In the genomic region with DNA sequence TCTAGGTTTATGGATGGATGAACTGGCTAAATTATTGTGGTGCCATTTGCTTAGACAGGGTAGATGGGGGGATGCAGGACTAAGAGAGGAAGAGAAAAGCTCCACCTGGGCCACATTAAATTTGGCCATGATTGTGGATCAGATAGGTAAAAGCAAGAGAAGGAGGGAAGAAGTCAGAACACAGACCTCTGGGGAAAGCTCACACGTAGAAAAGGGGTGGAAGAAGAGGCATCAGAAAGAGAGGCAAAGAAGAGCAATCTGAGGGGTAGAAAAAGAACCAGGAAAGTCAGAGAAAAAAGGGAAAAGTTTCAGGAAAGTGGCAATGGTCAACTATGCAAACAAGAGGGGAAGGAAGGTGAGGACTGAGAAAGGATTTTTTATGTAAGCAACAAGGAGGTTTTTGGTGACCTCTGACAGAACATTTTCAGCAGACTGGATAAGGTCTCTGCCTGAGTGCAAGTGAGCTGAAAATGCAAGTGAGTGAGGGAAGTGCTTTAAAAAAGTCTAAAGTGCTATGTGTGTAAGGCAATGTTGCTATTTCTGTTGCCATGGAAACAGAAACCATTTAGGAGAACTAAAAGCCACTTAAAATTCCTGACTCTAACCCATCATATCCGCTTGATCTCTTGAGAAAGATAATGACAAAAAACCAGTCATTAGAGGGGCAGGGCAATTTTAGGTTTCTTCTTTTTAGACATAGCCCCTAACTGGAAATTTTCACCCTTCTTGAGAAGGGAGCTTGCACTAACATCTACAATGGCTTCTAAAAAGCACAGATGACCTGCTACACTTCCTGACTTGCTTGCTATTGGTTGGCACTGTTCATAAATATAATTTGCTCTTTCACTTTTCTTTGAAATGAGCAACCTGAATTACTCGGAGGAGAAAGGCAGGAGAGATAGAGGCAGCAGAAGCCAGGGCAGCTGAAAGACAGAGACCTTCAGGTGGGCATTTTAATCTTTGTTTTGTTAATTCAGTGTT, we compare ENCODE assay signal across 8 cellular contexts. TPM values are rescaled to one million over a fixed set of nuclear protein-coding genes. Genes with fewer than 3 reads are reported as not detected.
DNase-seq lines count a peak whose midpoint lies in the region; ATAC-seq and TF ChIP-seq lines count a peak whose summit lies in the region.

A gene with protein sequence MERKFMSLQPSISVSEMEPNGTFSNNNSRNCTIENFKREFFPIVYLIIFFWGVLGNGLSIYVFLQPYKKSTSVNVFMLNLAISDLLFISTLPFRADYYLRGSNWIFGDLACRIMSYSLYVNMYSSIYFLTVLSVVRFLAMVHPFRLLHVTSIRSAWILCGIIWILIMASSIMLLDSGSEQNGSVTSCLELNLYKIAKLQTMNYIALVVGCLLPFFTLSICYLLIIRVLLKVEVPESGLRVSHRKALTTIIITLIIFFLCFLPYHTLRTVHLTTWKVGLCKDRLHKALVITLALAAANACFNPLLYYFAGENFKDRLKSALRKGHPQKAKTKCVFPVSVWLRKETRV (plus strand): TSS at position 856 of the 981 bp plus-strand sequence. CDS start 52,889 bp downstream, outside the sequence.

- H3K4me3 Mint-ChIP-seq in activated CD8-positive, alpha-beta memory T cell treated with anti-CD3 and anti-CD28 coated beads, Interleukin-2, amount 10 ng/mL, durations not matched to agents 7 days and 5 days = peak within 1 kb of the TSS; percentile 77
- H3K4me3 Mint-ChIP-seq in activated CD8-positive, alpha-beta T cell treated with anti-CD3 and anti-CD28 coated beads, Interleukin-2, amount 10 ng/mL, durations not matched to agents 7 days and 5 days = peak within 1 kb of the TSS; percentile 71
- H3K4me3 Mint-ChIP-seq in immature natural killer cell = peak within 1 kb of the TSS; percentile 83 to 89 (median 87)

- no peak for DNase-seq in activated CD8-positive, alpha-beta memory T cell treated with anti-CD3 and anti-CD28 coated beads, Interleukin-2, amount 10 ng/mL, durations not matched to agents 7 days and 5 days
- no peak for DNase-seq in activated CD8-positive, alpha-beta memory T cell treated with anti-CD3 and anti-CD28 coated beads for 24 hours
- peak; percentile 48 for DNase-seq in activated CD8-positive, alpha-beta T cell treated with anti-CD3 and anti-CD28 coated beads, Interleukin-2, amount 10 ng/mL, durations not matched to agents 7 days and 5 days
- peak; percentile 71 to 80 (median 76) for DNase-seq in immature natural killer cell
- no peak for DNase-seq in upper lobe of right lung
- no peak for DNase-seq in DMS 273 treated with DMSO at 0.1 percent for 48 hours (lab: John Stamatoyannopoulos, UW)
- DNase-seq in NCI-H128 (lab: John Stamatoyannopoulos, UW; ENCODE audit: unreplicated experiment) = no peak

- peaks cover 22% of the 10 kb centered on the region for H3K4me1 Mint-ChIP-seq in activated CD8-positive, alpha-beta memory T cell treated with anti-CD3 and anti-CD28 coated beads, Interleukin-2, amount 10 ng/mL, durations not matched to agents 7 days and 5 days
- H3K4me1 Mint-ChIP-seq in activated CD8-positive, alpha-beta T cell treated with anti-CD3 and anti-CD28 coated beads, Interleukin-2, amount 10 ng/mL, durations not matched to agents 7 days and 5 days (ENCODE audit: low read depth) = peaks cover 26% of the 10 kb centered on the region
- peaks cover 30 to 52% of the 10 kb centered on the region in 2 donors for H3K4me1 Mint-ChIP-seq in immature natural killer cell

- H3K9me3 Mint-ChIP-seq in activated CD8-positive, alpha-beta memory T cell treated with anti-CD3 and anti-CD28 coated beads, Interleukin-2, amount 10 ng/mL, durations not matched to agents 7 days and 5 days (ENCODE audit: low read depth) = no peaks in the 10 kb centered on the region
- no peaks in the 10 kb centered on the region for H3K9me3 Mint-ChIP-seq in activated CD8-positive, alpha-beta T cell treated with anti-CD3 and anti-CD28 coated beads, Interleukin-2, amount 10 ng/mL, durations not matched to agents 7 days and 5 days (ENCODE audit: insufficient read depth)
- no peaks in the 10 kb centered on the region for H3K9me3 Mint-ChIP-seq in immature natural killer cell

- peak; percentile 88 for ATAC-seq in activated CD8-positive, alpha-beta memory T cell treated with anti-CD3 and anti-CD28 coated beads, Interleukin-2, amount 10 ng/mL, durations not matched to agents 7 days and 5 days
- ATAC-seq in HG03460 (IDR thresholded peaks at IDR 0.05; ENCODE audit: unreplicated experiment) (peak; percentile 73), upper lobe of right lung (peak; percentile 78)
- ATAC-seq in activated CD8-positive, alpha-beta T cell treated with anti-CD3 and anti-CD28 coated beads, Interleukin-2, amount 10 ng/mL, durations not matched to agents 7 days and 5 days = peak; percentile 89

- H3K27me3 ChIP-seq in upper lobe of right lung = no peaks in the 10 kb centered on the region

- POLR2A ChIA-PET in activated CD8-positive, alpha-beta T cell treated with anti-CD3 and anti-CD28 coated beads, Interleukin-2, amount 10 ng/mL, durations not matched to agents 7 days and 5 days (lab: Charles Lee) = interaction anchor here (0.7 to 1.1 kb wide), 4 partner anchors 78 to 791 kb away, joined by 3 to 6 read pairs (median 3); no protein-coding TSS in a partner anchor

- intact Hi-C loops in upper lobe of right lung (cut with DNase I) = no loop called here

- peak within 1 kb of the TSS; percentile 81 for H3K27ac Mint-ChIP-seq in activated CD8-positive, alpha-beta memory T cell treated with anti-CD3 and anti-CD28 coated beads, Interleukin-2, amount 10 ng/mL, durations not matched to agents 7 days and 5 days
- peak within 1 kb of the TSS; percentile 73 for H3K27ac Mint-ChIP-seq in activated CD8-positive, alpha-beta T cell treated with anti-CD3 and anti-CD28 coated beads, Interleukin-2, amount 10 ng/mL, durations not matched to agents 7 days and 5 days
- peak within 1 kb of the TSS; percentile 84 to 93 (median 88) for H3K27ac Mint-ChIP-seq in immature natural killer cell

- no peak for TF ChIP-seq CTCF in upper lobe of right lung (IDR thresholded peaks at IDR 0.05)

- peak within 1 kb of the TSS; percentile 56 for H3K27ac ChIP-seq in upper lobe of right lung

- no peaks in the 10 kb centered on the region for H3K36me3 Mint-ChIP-seq in activated CD8-positive, alpha-beta memory T cell treated with anti-CD3 and anti-CD28 coated beads, Interleukin-2, amount 10 ng/mL, durations not matched to agents 7 days and 5 days
- H3K36me3 Mint-ChIP-seq in activated CD8-positive, alpha-beta T cell treated with anti-CD3 and anti-CD28 coated beads, Interleukin-2, amount 10 ng/mL, durations not matched to agents 7 days and 5 days (ENCODE audit: low read depth) = no peaks in the 10 kb centered on the region
- H3K36me3 Mint-ChIP-seq in immature natural killer cell = no peaks in the 10 kb centered on the region

- H3K27me3 Mint-ChIP-seq in activated CD8-positive, alpha-beta memory T cell treated with anti-CD3 and anti-CD28 coated beads, Interleukin-2, amount 10 ng/mL, durations not matched to agents 7 days and 5 days = no peaks in the 10 kb centered on the region
- H3K27me3 Mint-ChIP-seq in activated CD8-positive, alpha-beta T cell treated with anti-CD3 and anti-CD28 coated beads, Interleukin-2, amount 10 ng/mL, durations not matched to agents 7 days and 5 days (ENCODE audit: low read depth) = no peaks in the 10 kb centered on the region
- H3K27me3 Mint-ChIP-seq in immature natural killer cell (ENCODE audit: low read depth in 3 of 3) = peaks cover 2 to 7% (median 5%) of the 10 kb centered on the region in 3 donors

- H3K4me3 ChIP-seq in upper lobe of right lung = peak within 1 kb of the TSS; percentile 28

- H3K9me3 ChIP-seq in upper lobe of right lung = no peaks in the 10 kb centered on the region

- no peaks in the 10 kb centered on the region for H3K36me3 ChIP-seq in upper lobe of right lung

- CTCF ChIA-PET in activated CD8-positive, alpha-beta memory T cell treated with anti-CD3 and anti-CD28 coated beads, Interleukin-2, amount 10 ng/mL, durations not matched to agents 7 days and 5 days (lab: Charles Lee) = interaction anchor here (0.9 to 2.2 kb wide), 3 partner anchors 73 to 615 kb away, joined by 3 to 8 read pairs (median 5); no protein-coding TSS in a partner anchor
- CTCF ChIA-PET in activated CD8-positive, alpha-beta T cell treated with anti-CD3 and anti-CD28 coated beads, Interleukin-2, amount 10 ng/mL, durations not matched to agents 7 days and 5 days (lab: Charles Lee) = interaction anchor here (1.3 to 1.6 kb wide), 4 partner anchors 74 to 319 kb away, joined by 3 to 5 read pairs (median 3); no protein-coding TSS in a partner anchor

- peaks cover 7% of the 10 kb centered on the region for H3K4me1 ChIP-seq in upper lobe of right lung

RNA-seq across cellular contexts. Expression of the gene that starts here (rescaled TPM):
- total RNA-seq in activated CD8-positive, alpha-beta memory T cell treated with anti-CD3 and anti-CD28 coated beads, Interleukin-2, amount 10 ng/mL, durations not matched to agents 7 days and 5 days = 1 to 10 TPM; 2.7 to 4.0 TPM
- total RNA-seq in activated CD8-positive, alpha-beta T cell treated with anti-CD3 and anti-CD28 coated beads, Interleukin-2, amount 10 ng/mL, durations not matched to agents 7 days and 5 days = 1 to 10 TPM; 2.9 to 3.3 TPM
- polyA plus RNA-seq in immature natural killer cell = 1 to 10 TPM in 2 of 3 donors, not detected in 1; 2.0 to 2.1 TPM
- 0.67 TPM for total RNA-seq in upper lobe of right lung

Comparison
In these comparisons a context has a peak if more than half of its experiments do, and no peak if none do; other contexts are left out.
1. Peak in ATAC-seq, H3K4me3 ChIP-seq and H3K27ac ChIP-seq in upper lobe of right lung; RNA of the gene not detected or under 1 TPM.
2. DNase-seq: peak in activated CD8-positive, alpha-beta T cell treated with anti-CD3 and anti-CD28 coated beads, Interleukin-2, amount 10 ng/mL, durations not matched to agents 7 days and 5 days (single experiment) and immature natural killer cell (3 of 3); none in activated CD8-positive, alpha-beta memory T cell treated with anti-CD3 and anti-CD28 coated beads, Interleukin-2, amount 10 ng/mL, durations not matched to agents 7 days and 5 days (single experiment), activated CD8-positive, alpha-beta memory T cell treated with anti-CD3 and anti-CD28 coated beads for 24 hours (single experiment), upper lobe of right lung (single experiment), DMS 273 treated with DMSO at 0.1 percent for 48 hours (single experiment) and NCI-H128 (single experiment).
3. Peak in every context shown above with its lines, with median percentiles within 50 percentile points of each other: ATAC-seq, H3K27ac Mint-ChIP-seq and H3K4me3 Mint-ChIP-seq.